24 cellular contexts compared by ENCODE assay signal in the genomic region with DNA sequence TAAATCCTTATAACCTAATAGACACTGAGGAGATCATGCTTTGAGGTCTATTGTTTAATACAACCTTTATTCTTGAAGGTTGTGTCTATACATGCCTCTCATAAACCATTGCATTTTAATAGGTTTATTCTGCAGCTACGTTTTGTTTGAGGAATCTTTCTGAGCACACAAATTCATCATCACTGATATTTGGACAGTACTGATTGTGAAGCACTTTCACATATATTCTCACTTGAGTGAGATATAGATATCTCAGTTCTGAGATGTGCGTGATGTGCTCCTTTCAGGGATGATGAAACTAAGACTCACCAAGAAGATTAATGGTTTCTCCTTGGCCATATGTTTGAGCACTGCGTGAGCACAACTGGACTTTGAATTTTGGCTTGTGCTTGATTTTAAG.
DNase-seq lines count a peak whose midpoint lies in the region; ATAC-seq, FAIRE-seq and TF ChIP-seq lines count a peak whose summit lies in the region.
"Had no signal": no experiment of that assay in that cellular context is flagged by ENCODE, and none has a peak within 500 bp of the region (broad histone marks: within the 10 kb centered on the region; RNA-seq: fewer than 3 reads in every experiment).

No MANE protein-coding gene starts in this region.

- 47 to 48% methylated on average over 3 of the region's 3 CpGs for WGBS in gastroesophageal sphincter (ENCODE audit: low coverage in 1 of 2), 2 donors

- H3K27me3 Mint-ChIP-seq in activated naive CD8-positive, alpha-beta T cell treated with anti-CD3 and anti-CD28 coated beads for 36 hours: no peaks in the 10 kb centered on the region
- H3K27me3 Mint-ChIP-seq: B cell had no signal

- no peak overlapping the region for H3K4me3 Mint-ChIP-seq in activated naive CD8-positive, alpha-beta T cell treated with anti-CD3 and anti-CD28 coated beads for 36 hours
- H3K4me3 Mint-ChIP-seq: B cell, CD14-positive monocyte, HFFc6 had no signal

- DNase-seq in H54 (ENCODE audit: insufficient read length, low spot score) (no peak), NCI-H460 (ENCODE audit: extremely low read depth, low read depth) (peak; percentile 16), bronchial epithelial cell (ENCODE audit: low read depth) (peak; percentile 38), foreskin keratinocyte (peak; percentile 63 to 71), OCI-M2 (lab: John Stamatoyannopoulos, UW; ENCODE audit: unreplicated experiment) (no peak)
- DNase-seq in activated naive CD8-positive, alpha-beta T cell treated with anti-CD3 and anti-CD28 coated beads for 36 hours: no peak
- DNase-seq: EL; GF-D8; H7; HFFc6; NCI-H1694; NCI-H2081; NCI-H510A treated with DMSO at 0.1 percent for 48 hours; NCI-H748 treated with DMSO at 0.1 percent for 48 hours; NK-92 treated with Interleukin-12 subunit alpha and Interleukin-12 subunit beta, amount 100 ng/mL, for 24 hours; Peyer's patch; T-helper 1 cell had no signal

- TF ChIP-seq POLR2A in H54 (IDR thresholded peaks at IDR 0.05; ENCODE audit: low read depth, low read length) (no peak), gastroesophageal sphincter (IDR thresholded peaks at IDR 0.05) (no peak)

- no peaks in the 10 kb centered on the region for H3K9me3 Mint-ChIP-seq in activated naive CD8-positive, alpha-beta T cell treated with anti-CD3 and anti-CD28 coated beads for 36 hours
- H3K9me3 Mint-ChIP-seq: HFFc6 had no signal

- H3K27ac ChIP-seq in foreskin keratinocyte (no peak overlapping the region), gastroesophageal sphincter (peak overlapping the region in 1 of 4 donors; percentile 34)
- H3K27ac ChIP-seq: KMS-11, Peyer's patch had no signal

- peak; percentile 68 for FAIRE-seq in H54 (lab: Jason Lieb, UNC)
- no peak for FAIRE-seq in bronchial epithelial cell (lab: Jason Lieb, UNC)
- FAIRE-seq: GM19239 had no signal

- TF ChIP-seq EP300 in gastroesophageal sphincter (IDR thresholded peaks at IDR 0.05): no peak

- H3K4me3 ChIP-seq in bronchial epithelial cell (ENCODE audit: low read depth, low read length): no peak overlapping the region
- no peak overlapping the region for H3K4me3 ChIP-seq in gastroesophageal sphincter
- H3K4me3 ChIP-seq: Peyer's patch, SJSA1 had no signal

- no peak overlapping the region for H3K27ac Mint-ChIP-seq in activated naive CD8-positive, alpha-beta T cell treated with anti-CD3 and anti-CD28 coated beads for 36 hours
- H3K27ac Mint-ChIP-seq: B cell, CD14-positive monocyte, HFFc6 had no signal

- H3K4me1 ChIP-seq in foreskin keratinocyte: peaks cover 11% of the 10 kb centered on the region
- H3K4me1 ChIP-seq in gastroesophageal sphincter: peaks cover 6 to 94% (median 25%) of the 10 kb centered on the region in 3 donors
- H3K4me1 ChIP-seq: Peyer's patch had no signal

- ATAC-seq in foreskin keratinocyte (no peak), gastroesophageal sphincter (no peak)
- ATAC-seq: Right ventricle myocardium inferior had no signal

- H3K9me3 ChIP-seq in gastroesophageal sphincter: no peaks in the 10 kb centered on the region
- H3K9me3 ChIP-seq: Peyer's patch, SJSA1 had no signal

- peaks cover 26% of the 10 kb centered on the region for H3K36me3 Mint-ChIP-seq in activated naive CD8-positive, alpha-beta T cell treated with anti-CD3 and anti-CD28 coated beads for 36 hours

- TF ChIP-seq CTCF in bronchial epithelial cell (IDR thresholded peaks at IDR 0.05; ENCODE audit: insufficient read depth, low read length, severe bottlenecking) (no peak), foreskin keratinocyte (conservative IDR thresholded peaks at IDR 0.05) (no peak), gastroesophageal sphincter (IDR thresholded peaks at IDR 0.05) (no peak)

- H3K4me1 Mint-ChIP-seq in activated naive CD8-positive, alpha-beta T cell treated with anti-CD3 and anti-CD28 coated beads for 36 hours: peaks cover 10% of the 10 kb centered on the region

- H3K36me3 ChIP-seq in bronchial epithelial cell (ENCODE audit: control insufficient read depth, insufficient read depth, low read length) (no peaks in the 10 kb centered on the region), gastroesophageal sphincter (peaks cover 0 to 26% of the 10 kb centered on the region in 2 donors)
- H3K36me3 ChIP-seq: Peyer's patch had no signal

- H3K27me3 ChIP-seq in bronchial epithelial cell (ENCODE audit: control insufficient read depth, insufficient read depth, low read length) (no peaks in the 10 kb centered on the region), foreskin keratinocyte (no peaks in the 10 kb centered on the region), gastroesophageal sphincter (no peaks in the 10 kb centered on the region)
- H3K27me3 ChIP-seq: Peyer's patch, SJSA1 had no signal

Comparison
In these comparisons a context has a peak if more than half of its experiments do, and no peak if none do; other contexts are left out.
1. DNase-seq: peak in NCI-H460 (single experiment), bronchial epithelial cell (single experiment) and foreskin keratinocyte (2 of 2); none in H54 (single experiment), OCI-M2 (single experiment) and activated naive CD8-positive, alpha-beta T cell treated with anti-CD3 and anti-CD28 coated beads for 36 hours (single experiment).